In genomic region chr2:70870790-70871189, GRCh38 we compare ENCODE assay signal across 10 cellular contexts. TPM values are rescaled to one million over a fixed set of nuclear protein-coding genes. Genes with fewer than 3 reads are reported as not detected.
"Had no signal": no experiment of that assay in that cellular context is flagged by ENCODE, and none has a peak within 500 bp of the region (broad histone marks: within the 10 kb centered on the region; RNA-seq: fewer than 3 reads in every experiment).

No MANE protein-coding gene starts in this region.

- H3K4me1 ChIP-seq: foreskin keratinocyte had no signal

- H3K4me3 ChIP-seq: prostate gland had no signal

- H3K36me3 ChIP-seq: prostate gland, suprapubic skin had no signal

- H3K9me3 ChIP-seq: prostate gland, suprapubic skin had no signal

- DNase-seq: cerebellar nuclear complex had no signal

- H3K27ac ChIP-seq: foreskin keratinocyte, prostate gland, suprapubic skin had no signal

RNA-seq across cellular contexts. Expression of gene VAX2, which starts 29.6 kb away (rescaled TPM):
- total RNA-seq: activated CD4-positive, alpha-beta memory T cell treated with anti-CD3 and anti-CD28 coated beads, Interleukin-2, amount 10 ng/mL, durations not matched to agents 7 days and 5 days; activated naive CD8-positive, alpha-beta T cell treated with anti-CD3 and anti-CD28 coated beads, Interleukin-2, amount 10 ng/mL, durations not matched to agents 7 days and 5 days; kidney epithelial cell; liver; WTC11 had no signal

RNA-seq across cellular contexts. Expression of gene CD207, which starts 35.2 kb away (rescaled TPM):
- total RNA-seq: activated CD4-positive, alpha-beta memory T cell treated with anti-CD3 and anti-CD28 coated beads, Interleukin-2, amount 10 ng/mL, durations not matched to agents 7 days and 5 days; activated naive CD8-positive, alpha-beta T cell treated with anti-CD3 and anti-CD28 coated beads, Interleukin-2, amount 10 ng/mL, durations not matched to agents 7 days and 5 days; foreskin keratinocyte; kidney epithelial cell; liver; osteoblast; WTC11 had no signal
- polyA plus RNA-seq: foreskin keratinocyte, liver had no signal

RNA-seq across cellular contexts. Expression of gene CLEC4F, which starts 50.4 kb away (rescaled TPM):
- total RNA-seq: activated CD4-positive, alpha-beta memory T cell treated with anti-CD3 and anti-CD28 coated beads, Interleukin-2, amount 10 ng/mL, durations not matched to agents 7 days and 5 days; activated naive CD8-positive, alpha-beta T cell treated with anti-CD3 and anti-CD28 coated beads, Interleukin-2, amount 10 ng/mL, durations not matched to agents 7 days and 5 days; foreskin keratinocyte; kidney epithelial cell; osteoblast; WTC11 had no signal
- polyA plus RNA-seq: foreskin keratinocyte had no signal
